1 cellular context compared by ENCODE assay signal in the genomic region with DNA sequence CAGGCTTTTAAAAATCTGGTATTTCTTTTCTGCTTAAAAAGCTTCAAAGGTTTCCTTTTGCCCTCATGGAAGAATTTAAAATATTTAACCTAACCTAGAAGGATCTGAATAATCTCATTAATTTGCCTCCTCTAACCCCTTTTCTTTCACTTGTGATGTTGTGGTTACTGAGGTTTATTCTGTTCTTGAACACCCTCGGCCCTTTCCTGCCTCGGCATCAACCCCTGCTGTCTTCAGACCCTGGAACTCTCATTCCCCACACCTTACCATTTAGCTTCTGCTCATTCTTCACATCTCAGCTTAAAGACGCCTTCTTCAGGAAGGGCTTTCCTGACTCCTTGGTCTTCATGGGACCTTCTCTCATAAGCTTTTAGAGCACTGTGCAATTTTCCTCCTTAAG.
TF ChIP-seq lines count a peak whose summit lies in the region.

No MANE protein-coding gene starts in this region.

TF ChIP-seq in GM23338, 12 proteins besides CTCF, POLR2A, EP300 and RAD21 (continued from another document):
- TF ChIP-seq, protein P1, sequence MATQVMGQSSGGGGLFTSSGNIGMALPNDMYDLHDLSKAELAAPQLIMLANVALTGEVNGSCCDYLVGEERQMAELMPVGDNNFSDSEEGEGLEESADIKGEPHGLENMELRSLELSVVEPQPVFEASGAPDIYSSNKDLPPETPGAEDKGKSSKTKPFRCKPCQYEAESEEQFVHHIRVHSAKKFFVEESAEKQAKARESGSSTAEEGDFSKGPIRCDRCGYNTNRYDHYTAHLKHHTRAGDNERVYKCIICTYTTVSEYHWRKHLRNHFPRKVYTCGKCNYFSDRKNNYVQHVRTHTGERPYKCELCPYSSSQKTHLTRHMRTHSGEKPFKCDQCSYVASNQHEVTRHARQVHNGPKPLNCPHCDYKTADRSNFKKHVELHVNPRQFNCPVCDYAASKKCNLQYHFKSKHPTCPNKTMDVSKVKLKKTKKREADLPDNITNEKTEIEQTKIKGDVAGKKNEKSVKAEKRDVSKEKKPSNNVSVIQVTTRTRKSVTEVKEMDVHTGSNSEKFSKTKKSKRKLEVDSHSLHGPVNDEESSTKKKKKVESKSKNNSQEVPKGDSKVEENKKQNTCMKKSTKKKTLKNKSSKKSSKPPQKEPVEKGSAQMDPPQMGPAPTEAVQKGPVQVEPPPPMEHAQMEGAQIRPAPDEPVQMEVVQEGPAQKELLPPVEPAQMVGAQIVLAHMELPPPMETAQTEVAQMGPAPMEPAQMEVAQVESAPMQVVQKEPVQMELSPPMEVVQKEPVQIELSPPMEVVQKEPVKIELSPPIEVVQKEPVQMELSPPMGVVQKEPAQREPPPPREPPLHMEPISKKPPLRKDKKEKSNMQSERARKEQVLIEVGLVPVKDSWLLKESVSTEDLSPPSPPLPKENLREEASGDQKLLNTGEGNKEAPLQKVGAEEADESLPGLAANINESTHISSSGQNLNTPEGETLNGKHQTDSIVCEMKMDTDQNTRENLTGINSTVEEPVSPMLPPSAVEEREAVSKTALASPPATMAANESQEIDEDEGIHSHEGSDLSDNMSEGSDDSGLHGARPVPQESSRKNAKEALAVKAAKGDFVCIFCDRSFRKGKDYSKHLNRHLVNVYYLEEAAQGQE (IDR thresholded peaks at IDR 0.05; ENCODE audit: unreplicated experiment): no peak
- TF ChIP-seq ZNF114 (CRISPR knock-in tag; IDR thresholded peaks at IDR 0.05): no peak
- TF ChIP-seq, protein P2, sequence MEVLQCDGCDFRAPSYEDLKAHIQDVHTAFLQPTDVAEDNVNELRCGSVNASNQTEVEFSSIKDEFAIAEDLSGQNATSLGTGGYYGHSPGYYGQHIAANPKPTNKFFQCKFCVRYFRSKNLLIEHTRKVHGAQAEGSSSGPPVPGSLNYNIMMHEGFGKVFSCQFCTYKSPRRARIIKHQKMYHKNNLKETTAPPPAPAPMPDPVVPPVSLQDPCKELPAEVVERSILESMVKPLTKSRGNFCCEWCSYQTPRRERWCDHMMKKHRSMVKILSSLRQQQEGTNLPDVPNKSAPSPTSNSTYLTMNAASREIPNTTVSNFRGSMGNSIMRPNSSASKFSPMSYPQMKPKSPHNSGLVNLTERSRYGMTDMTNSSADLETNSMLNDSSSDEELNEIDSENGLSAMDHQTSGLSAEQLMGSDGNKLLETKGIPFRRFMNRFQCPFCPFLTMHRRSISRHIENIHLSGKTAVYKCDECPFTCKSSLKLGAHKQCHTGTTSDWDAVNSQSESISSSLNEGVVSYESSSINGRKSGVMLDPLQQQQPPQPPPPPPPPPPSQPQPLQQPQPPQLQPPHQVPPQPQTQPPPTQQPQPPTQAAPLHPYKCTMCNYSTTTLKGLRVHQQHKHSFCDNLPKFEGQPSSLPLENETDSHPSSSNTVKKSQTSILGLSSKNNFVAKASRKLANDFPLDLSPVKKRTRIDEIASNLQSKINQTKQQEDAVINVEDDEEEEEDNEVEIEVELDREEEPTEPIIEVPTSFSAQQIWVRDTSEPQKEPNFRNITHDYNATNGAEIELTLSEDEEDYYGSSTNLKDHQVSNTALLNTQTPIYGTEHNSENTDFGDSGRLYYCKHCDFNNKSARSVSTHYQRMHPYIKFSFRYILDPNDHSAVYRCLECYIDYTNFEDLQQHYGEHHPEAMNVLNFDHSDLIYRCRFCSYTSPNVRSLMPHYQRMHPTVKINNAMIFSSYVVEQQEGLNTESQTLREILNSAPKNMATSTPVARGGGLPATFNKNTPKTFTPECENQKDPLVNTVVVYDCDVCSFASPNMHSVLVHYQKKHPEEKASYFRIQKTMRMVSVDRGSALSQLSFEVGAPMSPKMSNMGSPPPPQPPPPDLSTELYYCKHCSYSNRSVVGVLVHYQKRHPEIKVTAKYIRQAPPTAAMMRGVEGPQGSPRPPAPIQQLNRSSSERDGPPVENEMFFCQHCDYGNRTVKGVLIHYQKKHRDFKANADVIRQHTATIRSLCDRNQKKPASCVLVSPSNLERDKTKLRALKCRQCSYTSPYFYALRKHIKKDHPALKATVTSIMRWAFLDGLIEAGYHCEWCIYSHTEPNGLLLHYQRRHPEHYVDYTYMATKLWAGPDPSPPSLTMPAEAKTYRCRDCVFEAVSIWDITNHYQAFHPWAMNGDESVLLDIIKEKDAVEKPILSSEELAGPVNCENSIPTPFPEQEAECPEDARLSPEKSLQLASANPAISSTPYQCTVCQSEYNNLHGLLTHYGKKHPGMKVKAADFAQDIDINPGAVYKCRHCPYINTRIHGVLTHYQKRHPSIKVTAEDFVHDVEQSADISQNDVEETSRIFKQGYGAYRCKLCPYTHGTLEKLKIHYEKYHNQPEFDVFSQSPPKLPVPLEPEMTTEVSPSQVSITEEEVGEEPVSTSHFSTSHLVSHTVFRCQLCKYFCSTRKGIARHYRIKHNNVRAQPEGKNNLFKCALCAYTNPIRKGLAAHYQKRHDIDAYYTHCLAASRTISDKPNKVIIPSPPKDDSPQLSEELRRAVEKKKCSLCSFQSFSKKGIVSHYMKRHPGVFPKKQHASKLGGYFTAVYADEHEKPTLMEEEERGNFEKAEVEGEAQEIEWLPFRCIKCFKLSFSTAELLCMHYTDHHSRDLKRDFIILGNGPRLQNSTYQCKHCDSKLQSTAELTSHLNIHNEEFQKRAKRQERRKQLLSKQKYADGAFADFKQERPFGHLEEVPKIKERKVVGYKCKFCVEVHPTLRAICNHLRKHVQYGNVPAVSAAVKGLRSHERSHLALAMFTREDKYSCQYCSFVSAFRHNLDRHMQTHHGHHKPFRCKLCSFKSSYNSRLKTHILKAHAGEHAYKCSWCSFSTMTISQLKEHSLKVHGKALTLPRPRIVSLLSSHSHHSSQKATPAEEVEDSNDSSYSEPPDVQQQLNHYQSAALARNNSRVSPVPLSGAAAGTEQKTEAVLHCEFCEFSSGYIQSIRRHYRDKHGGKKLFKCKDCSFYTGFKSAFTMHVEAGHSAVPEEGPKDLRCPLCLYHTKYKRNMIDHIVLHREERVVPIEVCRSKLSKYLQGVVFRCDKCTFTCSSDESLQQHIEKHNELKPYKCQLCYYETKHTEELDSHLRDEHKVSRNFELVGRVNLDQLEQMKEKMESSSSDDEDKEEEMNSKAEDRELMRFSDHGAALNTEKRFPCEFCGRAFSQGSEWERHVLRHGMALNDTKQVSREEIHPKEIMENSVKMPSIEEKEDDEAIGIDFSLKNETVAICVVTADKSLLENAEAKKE (CRISPR knock-in tag; IDR thresholded peaks at IDR 0.05): no peak
- TF ChIP-seq JUNB (IDR thresholded peaks at IDR 0.05; ENCODE audit: unreplicated experiment): no peak
- TF ChIP-seq EZH2 (IDR thresholded peaks at IDR 0.05; ENCODE audit: low read depth, unreplicated experiment): no peak
- TF ChIP-seq ZNF331 (CRISPR knock-in tag; IDR thresholded peaks at IDR 0.05; ENCODE audit: low read depth): no peak
